In genomic region chr19:44111910-44112463, GRCh38 we compare ENCODE assay signal across 8 cellular contexts. TPM values are rescaled to one million over a fixed set of nuclear protein-coding genes. Genes with fewer than 3 reads are reported as not detected.
A peak's percentile ranks its signal among the peaks of the same experiment; 100 is the strongest.
DNase-seq lines count a peak whose midpoint lies in the region; ATAC-seq and TF ChIP-seq lines count a peak whose summit lies in the region.

No MANE protein-coding gene starts in this region.

- H3K9me3 Mint-ChIP-seq in activated naive CD8-positive, alpha-beta T cell treated with anti-CD3 and anti-CD28 coated beads, Interleukin-2, amount 10 ng/mL, durations not matched to agents 7 days and 5 days: peaks cover 27% of the 10 kb centered on the region
- peaks cover 20% of the 10 kb centered on the region for H3K9me3 Mint-ChIP-seq in stimulated activated memory B cell treated with anti-CD40 and anti-IgM and Interleukin-4, amounts not matched to agents 10 μg/mL and 1 μg/mL and 100 μg/mL, for 72 hours

- DNase-seq in Caki2 (ENCODE audit: low read depth) (peak; percentile 81), LNCaP clone FGC (ENCODE audit: low read depth) (peak; percentile 13), Kasumi-1 (lab: John Stamatoyannopoulos, UW) (no peak)
- DNase-seq in activated naive CD8-positive, alpha-beta T cell treated with anti-CD3 and anti-CD28 coated beads, Interleukin-2, amount 10 ng/mL, durations not matched to agents 7 days and 5 days: no peak

- H3K27me3 Mint-ChIP-seq in activated naive CD8-positive, alpha-beta T cell treated with anti-CD3 and anti-CD28 coated beads, Interleukin-2, amount 10 ng/mL, durations not matched to agents 7 days and 5 days: no peaks in the 10 kb centered on the region
- H3K27me3 Mint-ChIP-seq in stimulated activated memory B cell treated with anti-CD40 and anti-IgM and Interleukin-4, amounts not matched to agents 10 μg/mL and 1 μg/mL and 100 μg/mL, for 72 hours: no peaks in the 10 kb centered on the region

- POLR2A ChIA-PET in activated naive CD8-positive, alpha-beta T cell treated with anti-CD3 and anti-CD28 coated beads, Interleukin-2, amount 10 ng/mL, durations not matched to agents 7 days and 5 days (lab: Charles Lee): interaction anchor here (2.1 kb wide), 1 partner anchor 17 kb away, joined by 9 read pairs; no protein-coding TSS in a partner anchor

- TF ChIP-seq CTCF in LNCaP clone FGC (IDR thresholded peaks at IDR 0.05; ENCODE audit: control insufficient read depth, extremely low read depth, insufficient read depth): no peak

- ATAC-seq in activated naive CD8-positive, alpha-beta T cell treated with anti-CD3 and anti-CD28 coated beads, Interleukin-2, amount 10 ng/mL, durations not matched to agents 7 days and 5 days (ENCODE audit: low read depth): no peak
- no peak for ATAC-seq in stimulated activated memory B cell treated with anti-CD40 and anti-IgM and Interleukin-4, amounts not matched to agents 10 μg/mL and 1 μg/mL and 100 μg/mL, for 72 hours
- ATAC-seq in GM19324 (IDR thresholded peaks at IDR 0.05; ENCODE audit: low FRiP score, unreplicated experiment) (no peak), HG03159 (IDR thresholded peaks at IDR 0.05; ENCODE audit: unreplicated experiment) (no peak)

- in situ Hi-C loops in Caki2 (cut with HindIII; ENCODE audit: low pct_unique_long_range_greater_than_20kb, low sequenced_read_pairs): no loop called here

- H3K27ac Mint-ChIP-seq in activated naive CD8-positive, alpha-beta T cell treated with anti-CD3 and anti-CD28 coated beads, Interleukin-2, amount 10 ng/mL, durations not matched to agents 7 days and 5 days: no peak overlapping the region
- no peak overlapping the region for H3K27ac Mint-ChIP-seq in stimulated activated memory B cell treated with anti-CD40 and anti-IgM and Interleukin-4, amounts not matched to agents 10 μg/mL and 1 μg/mL and 100 μg/mL, for 72 hours

- H3K4me3 ChIP-seq in LNCaP clone FGC (ENCODE audit: low read depth, low read length) (peak overlapping the region; percentile 69), iPS-11a (ENCODE audit: low read depth, low read length) (peak overlapping the region; percentile 97)

- peak overlapping the region; percentile 53 for H3K4me3 Mint-ChIP-seq in activated naive CD8-positive, alpha-beta T cell treated with anti-CD3 and anti-CD28 coated beads, Interleukin-2, amount 10 ng/mL, durations not matched to agents 7 days and 5 days
- H3K4me3 Mint-ChIP-seq in stimulated activated memory B cell treated with anti-CD40 and anti-IgM and Interleukin-4, amounts not matched to agents 10 μg/mL and 1 μg/mL and 100 μg/mL, for 72 hours: peak overlapping the region; percentile 35

- peaks cover 45% of the 10 kb centered on the region for H3K36me3 Mint-ChIP-seq in activated naive CD8-positive, alpha-beta T cell treated with anti-CD3 and anti-CD28 coated beads, Interleukin-2, amount 10 ng/mL, durations not matched to agents 7 days and 5 days
- H3K36me3 Mint-ChIP-seq in stimulated activated memory B cell treated with anti-CD40 and anti-IgM and Interleukin-4, amounts not matched to agents 10 μg/mL and 1 μg/mL and 100 μg/mL, for 72 hours: peaks cover 40% of the 10 kb centered on the region

- H3K4me1 Mint-ChIP-seq in activated naive CD8-positive, alpha-beta T cell treated with anti-CD3 and anti-CD28 coated beads, Interleukin-2, amount 10 ng/mL, durations not matched to agents 7 days and 5 days: peaks cover 17% of the 10 kb centered on the region
- peaks cover 26% of the 10 kb centered on the region for H3K4me1 Mint-ChIP-seq in stimulated activated memory B cell treated with anti-CD40 and anti-IgM and Interleukin-4, amounts not matched to agents 10 μg/mL and 1 μg/mL and 100 μg/mL, for 72 hours

RNA-seq across cellular contexts. Expression of gene ZNF225, which starts 1.2 kb away (rescaled TPM):
- total RNA-seq in Caki2 (2014; rRNA removed; shearing (Covaris generic); ENCODE audit: low replicate concordance): 2.2 and 4.5 TPM in 2 replicates
- total RNA-seq in activated naive CD8-positive, alpha-beta T cell treated with anti-CD3 and anti-CD28 coated beads, Interleukin-2, amount 10 ng/mL, durations not matched to agents 7 days and 5 days: 1 to 10 TPM; 7.8 to 9.2 TPM

RNA-seq across cellular contexts. Expression of gene ZNF224, which starts 17.8 kb away (rescaled TPM):
- total RNA-seq in Caki2 (2014; rRNA removed; shearing (Covaris generic); ENCODE audit: low replicate concordance): 7.0 and 10.6 TPM in 2 replicates
- total RNA-seq in activated naive CD8-positive, alpha-beta T cell treated with anti-CD3 and anti-CD28 coated beads, Interleukin-2, amount 10 ng/mL, durations not matched to agents 7 days and 5 days: 10 to 100 TPM; 55.3 to 58.2 TPM

RNA-seq across cellular contexts. Expression of gene ZNF234, which starts 29.4 kb away (rescaled TPM):
- total RNA-seq in Caki2 (2014; rRNA removed; shearing (Covaris generic); ENCODE audit: low replicate concordance): 3.4 and 5.6 TPM in 2 replicates
- total RNA-seq in activated naive CD8-positive, alpha-beta T cell treated with anti-CD3 and anti-CD28 coated beads, Interleukin-2, amount 10 ng/mL, durations not matched to agents 7 days and 5 days: 10 to 100 TPM; 16.4 to 18.2 TPM

RNA-seq across cellular contexts. Expression of gene ZNF284, which starts 40.0 kb away (rescaled TPM):
- total RNA-seq in Caki2 (2014; rRNA removed; shearing (Covaris generic); ENCODE audit: low replicate concordance): 0.58 and 1.4 TPM in 2 replicates
- total RNA-seq in activated naive CD8-positive, alpha-beta T cell treated with anti-CD3 and anti-CD28 coated beads, Interleukin-2, amount 10 ng/mL, durations not matched to agents 7 days and 5 days: 1 to 10 TPM; 3.9 to 4.1 TPM

RNA-seq across cellular contexts. Expression of gene ZNF226, which starts 52.9 kb away (rescaled TPM):
- total RNA-seq in Caki2 (2014; rRNA removed; shearing (Covaris generic); ENCODE audit: low replicate concordance): 15.7 and 45.0 TPM in 2 replicates
- 10 to 100 TPM; 26.2 to 28.0 TPM for total RNA-seq in activated naive CD8-positive, alpha-beta T cell treated with anti-CD3 and anti-CD28 coated beads, Interleukin-2, amount 10 ng/mL, durations not matched to agents 7 days and 5 days

Comparison
In these comparisons a context has a peak if more than half of its experiments do, and no peak if none do; other contexts are left out.
1. DNase-seq: peak in Caki2 (single experiment) and LNCaP clone FGC (single experiment); none in activated naive CD8-positive, alpha-beta T cell treated with anti-CD3 and anti-CD28 coated beads, Interleukin-2, amount 10 ng/mL, durations not matched to agents 7 days and 5 days (single experiment) and Kasumi-1 (0 of 2).